Comparison of ENCODE assay signal across 10 cellular contexts in genomic region chr2:171531291-171531690, GRCh38. TPM values are rescaled to one million over a fixed set of nuclear protein-coding genes. Genes with fewer than 3 reads are reported as not detected.
DNase-seq lines count a peak whose midpoint lies in the region; ATAC-seq and TF ChIP-seq lines count a peak whose summit lies in the region.
"Had no signal": no experiment of that assay in that cellular context is flagged by ENCODE, and none has a peak within 500 bp of the region (broad histone marks: within the 10 kb centered on the region; RNA-seq: fewer than 3 reads in every experiment).

No MANE protein-coding gene starts in this region.

- H3K27me3 ChIP-seq in right cardiac atrium (ENCODE audit: control insufficient read depth, insufficient read depth) = no peaks in the 10 kb centered on the region
- H3K27me3 ChIP-seq in thoracic aorta (replicated peaks; ENCODE audit: insufficient read depth) = no peaks in the 10 kb centered on the region

- 44% methylated on average over 7 of the region's 7 CpGs for WGBS in right cardiac atrium

- peak; percentile 82 for DNase-seq in astrocyte of the spinal cord (ENCODE audit: low read depth, low spot score)
- peak in 2 of 3 donors; percentile 40 to 66 for DNase-seq in right cardiac atrium
- no peak for DNase-seq in thoracic aorta (ENCODE audit: low spot score)
- no peak for DNase-seq in D341Med (ENCODE audit: low spot score)
- no peak for DNase-seq in AML-193 (lab: John Stamatoyannopoulos, UW)
- DNase-seq: NCI-H82 had no signal

- no peak overlapping the region for H3K27ac ChIP-seq in right cardiac atrium (ENCODE audit: low read length)
- H3K27ac ChIP-seq in thoracic aorta = peak overlapping the region; percentile 58 to 67

- no peaks in the 10 kb centered on the region for H3K36me3 ChIP-seq in thoracic aorta

- intact Hi-C loops in right cardiac atrium (cut with DNase I) = no loop called here

- in situ Hi-C loops in astrocyte of the spinal cord (cut with HindIII; ENCODE audit: low sequenced_read_pairs) = no loop called here

- H3K4me3 ChIP-seq in astrocyte of the spinal cord (ENCODE audit: low read depth, low read length) (no peak overlapping the region), right cardiac atrium (ENCODE audit: low read length) (no peak overlapping the region), thoracic aorta (peak overlapping the region; percentile 38)
- H3K4me3 ChIP-seq: skin epidermis had no signal

- H3K4me1 ChIP-seq in right cardiac atrium (ENCODE audit: control insufficient read depth, insufficient read depth, low read length) (peaks cover 2% of the 10 kb centered on the region), thoracic aorta (ENCODE audit: control insufficient read depth in 1 of 2, low read depth in 2 of 2) (peaks cover 17 to 56% of the 10 kb centered on the region in 2 donors)

- TF ChIP-seq CTCF in astrocyte of the spinal cord (IDR thresholded peaks at IDR 0.05; ENCODE audit: low read depth, low read length) (no peak), thoracic aorta (IDR thresholded peaks at IDR 0.05) (no peak)

- ATAC-seq in HG02610 (IDR thresholded peaks at IDR 0.05; ENCODE audit: unreplicated experiment) (peak; percentile 34), right cardiac atrium (peak; percentile 72 to 81), thoracic aorta (ENCODE audit: insufficient number of reproducible peaks, low FRiP score, low read depth) (peak; percentile 31), HG03469 (IDR thresholded peaks at IDR 0.05; ENCODE audit: unreplicated experiment) (no peak)
- ATAC-seq: left lobe of liver had no signal

- H3K9me3 ChIP-seq in right cardiac atrium (ENCODE audit: control insufficient read depth, low read length) (no peaks in the 10 kb centered on the region), thoracic aorta (no peaks in the 10 kb centered on the region)

RNA-seq across cellular contexts. Expression of gene CYBRD1, which starts 9.0 kb away (rescaled TPM):
- total RNA-seq in right cardiac atrium = 100 to 1,000 TPM in 3 of 4 donors, 10 to 100 TPM in 1; 90.8 to 138 (median 119) TPM
- polyA plus RNA-seq in right cardiac atrium = 88.3 TPM
- 100 to 1,000 TPM; 357 to 453 TPM for total RNA-seq in thoracic aorta

Comparison
In these comparisons a context has a peak if more than half of its experiments do, and no peak if none do; other contexts are left out.
1. DNase-seq: peak in astrocyte of the spinal cord (single experiment) and right cardiac atrium (2 of 3); none in thoracic aorta (single experiment), D341Med (single experiment) and AML-193 (0 of 2).